29 cellular contexts compared by ENCODE assay signal in the genomic region with DNA sequence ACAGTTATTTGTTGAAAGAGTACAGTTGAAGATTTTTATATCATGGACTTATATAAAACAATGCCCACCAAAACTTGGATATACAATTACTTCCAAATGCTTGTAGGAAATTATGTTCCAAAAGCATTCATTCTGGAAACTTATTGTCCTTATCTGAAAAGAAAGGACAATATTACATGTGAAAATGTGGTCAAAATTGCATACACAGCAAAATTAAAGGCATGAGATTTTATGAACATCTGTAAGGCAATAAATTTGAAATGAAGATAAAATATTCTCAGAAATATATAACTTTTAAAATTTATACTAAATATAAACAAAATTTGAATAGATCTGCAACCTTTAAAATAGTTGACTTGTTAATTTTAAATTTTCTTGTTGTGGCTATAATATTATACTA.
"Had no signal": no experiment of that assay in that cellular context is flagged by ENCODE, and none has a peak within 500 bp of the region (broad histone marks: within the 10 kb centered on the region; RNA-seq: fewer than 3 reads in every experiment).

No MANE protein-coding gene starts in this region.

- H3K36me3 ChIP-seq: ascending aorta, brain microvascular endothelial cell, esophagus muscularis mucosa, gastroesophageal sphincter, heart right ventricle had no signal

- DNase-seq: activated CD4-positive, alpha-beta memory T cell treated with anti-CD3 and anti-CD28 coated beads, Interleukin-2, amount 10 ng/mL, durations not matched to agents 7 days and 5 days; activated CD4-positive, alpha-beta T cell treated with anti-CD3 and anti-CD28 coated beads for 1 hour; activated CD4-positive, alpha-beta T cell treated with anti-CD3 and anti-CD28 coated beads for 4 hours; activated CD4-positive, alpha-beta T cell treated with anti-CD3 and anti-CD28 coated beads, Interleukin-2, amount 10 ng/mL, durations not matched to agents 7 days and 5 days; activated CD4-positive, alpha-beta T cell treated with anti-CD3 and anti-CD28 coated beads, Interleukin-2, amount 50 U/mL, for 4 hours; activated CD8-positive, alpha-beta memory T cell treated with anti-CD3 and anti-CD28 coated beads, Interleukin-2, amount 50 U/mL, for 48 hours; activated gamma-delta T cell; activated naive CD4-positive, alpha-beta T cell; activated naive CD4-positive, alpha-beta T cell treated with anti-CD3 and anti-CD28 coated beads, Interleukin-2, amount 10 ng/mL, durations not matched to agents 7 days and 5 days; activated naive CD8-positive, alpha-beta T cell treated with anti-CD3 and anti-CD28 coated beads, Interleukin-2, amount 10 ng/mL, durations not matched to agents 7 days and 5 days; activated T-cell treated with anti-CD3 and anti-CD28 coated beads for 4 hours; activated T-cell treated with anti-CD3 and anti-CD28 coated beads, Interleukin-2, amount 50 U/mL, for 24 hours; activated T-cell treated with anti-CD3 and anti-CD28 coated beads, Interleukin-2, amount 50 U/mL, for 72 hours; brain microvascular endothelial cell; cortex of kidney; dermis blood vessel endothelial cell; effector CD4-positive, alpha-beta T cell; effector memory CD8-positive, alpha-beta T cell; erythroblast; foreskin keratinocyte; heart right ventricle; T-helper 2 cell had no signal

- ATAC-seq: activated naive CD4-positive, alpha-beta T cell treated with anti-CD3 and anti-CD28 coated beads, Interleukin-2, amount 50 U/mL, for 72 hours; activated T-cell treated with anti-CD3 and anti-CD28 coated beads, Interleukin-2, amount 50 U/mL, for 72 hours; effector memory CD8-positive, alpha-beta T cell; foreskin keratinocyte; gastroesophageal sphincter; heart right ventricle; WTC11 had no signal

- H3K4me3 ChIP-seq: ascending aorta, esophagus muscularis mucosa, gastroesophageal sphincter, heart right ventricle had no signal

- H3K27ac ChIP-seq: ascending aorta, brain microvascular endothelial cell, esophagus muscularis mucosa, foreskin keratinocyte, gastroesophageal sphincter, heart right ventricle, VCaP had no signal

- FAIRE-seq: bronchial epithelial cell had no signal

- H3K9me3 ChIP-seq: esophagus muscularis mucosa, gastroesophageal sphincter had no signal

- H3K4me1 ChIP-seq: foreskin keratinocyte, gastroesophageal sphincter had no signal

- H3K27me3 ChIP-seq: ascending aorta, brain microvascular endothelial cell, esophagus muscularis mucosa, foreskin keratinocyte, gastroesophageal sphincter, heart right ventricle had no signal
